9 cellular contexts compared by ENCODE assay signal in genomic region chr10:46255696-46256355, GRCh38. TPM values are rescaled to one million over a fixed set of nuclear protein-coding genes. Genes with fewer than 3 reads are reported as not detected.
DNase-seq lines count a peak whose midpoint lies in the region; ATAC-seq and TF ChIP-seq lines count a peak whose summit lies in the region.
"Had no signal": no experiment of that assay in that cellular context is flagged by ENCODE, and none has a peak within 500 bp of the region (broad histone marks: within the 10 kb centered on the region; RNA-seq: fewer than 3 reads in every experiment).

No MANE protein-coding gene starts in this region.

- DNase-seq in NCI-H1105 treated with DMSO at 0.1 percent for 48 hours (lab: John Stamatoyannopoulos, UW) (peak; percentile 14), esophagus squamous epithelium (lab: John Stamatoyannopoulos, UW) (no peak), neuronal stem cell (ENCODE audit: low spot score) (peak; percentile 42), GOT3 (lab: John Stamatoyannopoulos, UW) (no peak), retina (no peak)
- peak; percentile 59 for DNase-seq in activated CD8-positive, alpha-beta T cell treated with anti-CD3 and anti-CD28 coated beads, Interleukin-2, amount 10 ng/mL, durations not matched to agents 7 days and 5 days

- 0 out of 2 replicates have a peak, but pooled peaks cover 2% of the 10 kb centered on the region for H3K27me3 ChIP-seq in ACC112 (ENCODE audit: insufficient read depth, low read length)
- H3K27me3 ChIP-seq in esophagus squamous epithelium: no peaks in the 10 kb centered on the region
- no peaks in the 10 kb centered on the region for H3K27me3 ChIP-seq in neuronal stem cell (ENCODE audit: control insufficient read depth in 3 of 3, insufficient read depth in 3 of 3, low read depth in 1 of 3, low read length in 3 of 3)

- WGBS in esophagus squamous epithelium, 2 donors: 47% methylated on average over 11 of the region's 11 CpGs
- no CpG with 5 or more reads among the region's 11 CpGs for WGBS in neuronal stem cell (ENCODE audit: extremely low coverage in 2 of 2, insufficient read length in 2 of 2, insufficient replicate concordance in 1 of 2), 2 donors

- H3K27ac Mint-ChIP-seq in activated CD8-positive, alpha-beta T cell treated with anti-CD3 and anti-CD28 coated beads, Interleukin-2, amount 10 ng/mL, durations not matched to agents 7 days and 5 days: no peak overlapping the region

- CTCF ChIA-PET in activated CD8-positive, alpha-beta T cell treated with anti-CD3 and anti-CD28 coated beads, Interleukin-2, amount 10 ng/mL, durations not matched to agents 7 days and 5 days (lab: Charles Lee): interaction anchor here (1.0 to 3.8 kb wide), 6 partner anchors 11 to 148 kb away, joined by 3 to 15 read pairs (median 6); no protein-coding TSS in a partner anchor

- no peaks in the 10 kb centered on the region for H3K9me3 Mint-ChIP-seq in activated CD8-positive, alpha-beta T cell treated with anti-CD3 and anti-CD28 coated beads, Interleukin-2, amount 10 ng/mL, durations not matched to agents 7 days and 5 days (ENCODE audit: insufficient read depth)

- no peak overlapping the region for H3K27ac ChIP-seq in ACC112 (ENCODE audit: low read depth, low read length)
- H3K27ac ChIP-seq in esophagus squamous epithelium: peak overlapping the region in 1 of 4 donors; percentile 30
- H3K27ac ChIP-seq in neuronal stem cell (replicated peaks; ENCODE audit: low read length): no peak overlapping the region

- H3K9me3 ChIP-seq in esophagus squamous epithelium: no peaks in the 10 kb centered on the region
- H3K9me3 ChIP-seq in neuronal stem cell (replicated peaks in 1 of 2; ENCODE audit: control insufficient read depth in 2 of 2, insufficient read depth in 1 of 2, low read depth in 1 of 2, low read length in 2 of 2): no peaks in the 10 kb centered on the region

- peaks cover 34% of the 10 kb centered on the region for H3K36me3 Mint-ChIP-seq in activated CD8-positive, alpha-beta T cell treated with anti-CD3 and anti-CD28 coated beads, Interleukin-2, amount 10 ng/mL, durations not matched to agents 7 days and 5 days (ENCODE audit: low read depth)

- no peak overlapping the region for H3K4ac ChIP-seq in neuronal stem cell (ENCODE audit: low read length)

- no peak overlapping the region for H3K18ac ChIP-seq in neuronal stem cell (ENCODE audit: low read length)

- TF ChIP-seq CTCF in GM12872 (IDR thresholded peaks at IDR 0.05; ENCODE audit: insufficient read depth, low read depth, low read length) (peak; percentile 62), esophagus squamous epithelium (IDR thresholded peaks at IDR 0.05) (peak in 5 of 6 experiments; percentile 16 to 40 (median 27))

- peaks cover 10% of the 10 kb centered on the region for H3K4me1 Mint-ChIP-seq in activated CD8-positive, alpha-beta T cell treated with anti-CD3 and anti-CD28 coated beads, Interleukin-2, amount 10 ng/mL, durations not matched to agents 7 days and 5 days (ENCODE audit: low read depth)

- no peak overlapping the region for H2BK12ac ChIP-seq in neuronal stem cell (ENCODE audit: low read length)

- H3K4me2 ChIP-seq in neuronal stem cell (ENCODE audit: insufficient read depth, low read length, poor library complexity, severe bottlenecking): no peak overlapping the region

- H3K36me3 ChIP-seq in ACC112 (ENCODE audit: insufficient read depth, low read length) (no peaks in the 10 kb centered on the region), esophagus squamous epithelium (no peaks in the 10 kb centered on the region), neuronal stem cell (replicated peaks in 1 of 2; ENCODE audit: control insufficient read depth in 2 of 2, insufficient read depth in 2 of 2, low read length in 2 of 2) (no peaks in the 10 kb centered on the region)

- peaks cover 3% of the 10 kb centered on the region for H3K4me1 ChIP-seq in ACC112 (ENCODE audit: control insufficient read depth, insufficient read depth, low read length, unreplicated experiment)
- H3K4me1 ChIP-seq in esophagus squamous epithelium: peaks cover 0 to 5% (median 0%) of the 10 kb centered on the region in 3 donors
- H3K4me1 ChIP-seq in neuronal stem cell (ENCODE audit: control insufficient read depth in 2 of 2, insufficient read depth in 1 of 2, low read depth in 1 of 2, low read length in 2 of 2): no peaks in the 10 kb centered on the region

- no peak overlapping the region for H4K8ac ChIP-seq in neuronal stem cell (ENCODE audit: low read depth, low read length)

- peak; percentile 78 for ATAC-seq in activated CD8-positive, alpha-beta T cell treated with anti-CD3 and anti-CD28 coated beads, Interleukin-2, amount 10 ng/mL, durations not matched to agents 7 days and 5 days

- H3K4me3 ChIP-seq in ACC112 (ENCODE audit: low read depth, low read length): no peak overlapping the region
- H3K4me3 ChIP-seq in esophagus squamous epithelium: no peak overlapping the region
- H3K4me3 ChIP-seq in neuronal stem cell (ENCODE audit: low read length in 2 of 2): no peak overlapping the region

- no peak overlapping the region for H3K14ac ChIP-seq in neuronal stem cell (ENCODE audit: low read length)

- no peak overlapping the region for H4K91ac ChIP-seq in neuronal stem cell (ENCODE audit: low read depth, low read length, poor library complexity)

- no peaks in the 10 kb centered on the region for H3K79me1 ChIP-seq in neuronal stem cell (ENCODE audit: low read depth, low read length)

- H3K4me3 Mint-ChIP-seq in activated CD8-positive, alpha-beta T cell treated with anti-CD3 and anti-CD28 coated beads, Interleukin-2, amount 10 ng/mL, durations not matched to agents 7 days and 5 days: no peak overlapping the region

- H3K23ac ChIP-seq in neuronal stem cell (ENCODE audit: low read depth, low read length, poor library complexity): no peak overlapping the region

- POLR2A ChIA-PET in activated CD8-positive, alpha-beta T cell treated with anti-CD3 and anti-CD28 coated beads, Interleukin-2, amount 10 ng/mL, durations not matched to agents 7 days and 5 days (lab: Charles Lee): no interaction called here

- no peak overlapping the region for H2BK15ac ChIP-seq in neuronal stem cell (ENCODE audit: low read length)

- H2BK5ac ChIP-seq in neuronal stem cell (ENCODE audit: low read length): no peak overlapping the region

- no peak for TF ChIP-seq POLR2A in esophagus squamous epithelium (IDR thresholded peaks at IDR 0.05)

- intact Hi-C loops in esophagus squamous epithelium (cut with DNase I): no loop called here

- no peaks in the 10 kb centered on the region for H3K27me3 Mint-ChIP-seq in activated CD8-positive, alpha-beta T cell treated with anti-CD3 and anti-CD28 coated beads, Interleukin-2, amount 10 ng/mL, durations not matched to agents 7 days and 5 days (ENCODE audit: low read depth)

- H3K9ac ChIP-seq in neuronal stem cell (ENCODE audit: low read depth, low read length, poor library complexity): no peak overlapping the region

- H2AK5ac ChIP-seq in neuronal stem cell (ENCODE audit: low read depth, low read length): no peak overlapping the region

- H2AFZ ChIP-seq in ACC112 (ENCODE audit: low read length, unreplicated experiment): peak overlapping the region; percentile 75
- H2AFZ ChIP-seq in neuronal stem cell (ENCODE audit: low read length): no peak overlapping the region

- no peak overlapping the region for H2BK120ac ChIP-seq in neuronal stem cell (ENCODE audit: low read depth, low read length)

- no peaks in the 10 kb centered on the region for H3K79me2 ChIP-seq in ACC112 (ENCODE audit: control insufficient read depth, insufficient read depth, low read length, unreplicated experiment)

RNA-seq across cellular contexts. Expression of gene ANTXRL, which starts 31.0 kb away (rescaled TPM):
- total RNA-seq in activated CD8-positive, alpha-beta T cell treated with anti-CD3 and anti-CD28 coated beads, Interleukin-2, amount 10 ng/mL, durations not matched to agents 7 days and 5 days: not detected
- total RNA-seq in esophagus squamous epithelium: not detected
- polyA plus RNA-seq in neuronal stem cell (2013, experiment 1 of 2): not detected
- polyA plus RNA-seq in neuronal stem cell (2013, experiment 2 of 2): not detected
- total RNA-seq: glomerular endothelial cell had no signal

Comparison
In these comparisons a context has a peak if more than half of its experiments do, and no peak if none do; other contexts are left out.
1. DNase-seq: peak in NCI-H1105 treated with DMSO at 0.1 percent for 48 hours (single experiment), activated CD8-positive, alpha-beta T cell treated with anti-CD3 and anti-CD28 coated beads, Interleukin-2, amount 10 ng/mL, durations not matched to agents 7 days and 5 days (single experiment) and neuronal stem cell (single experiment); none in esophagus squamous epithelium (single experiment), GOT3 (single experiment) and retina (single experiment).